ENCODE assay signal across 1 cellular context in genomic region chr3:11566916-11567315, GRCh38.
TF ChIP-seq lines count a peak whose summit lies in the region.

No MANE protein-coding gene starts in this region.

TF ChIP-seq in HCT116, 20 proteins besides CTCF, POLR2A, EP300 and RAD21:
- TF ChIP-seq ZBTB33 (IDR thresholded peaks at IDR 0.05; ENCODE audit: extremely low read depth, insufficient replicate concordance, low read length) (no peak), EGR1 (IDR thresholded peaks at IDR 0.05; ENCODE audit: low read depth) (no peak)
